ENCODE assay signal across 14 cellular contexts in the genomic region with DNA sequence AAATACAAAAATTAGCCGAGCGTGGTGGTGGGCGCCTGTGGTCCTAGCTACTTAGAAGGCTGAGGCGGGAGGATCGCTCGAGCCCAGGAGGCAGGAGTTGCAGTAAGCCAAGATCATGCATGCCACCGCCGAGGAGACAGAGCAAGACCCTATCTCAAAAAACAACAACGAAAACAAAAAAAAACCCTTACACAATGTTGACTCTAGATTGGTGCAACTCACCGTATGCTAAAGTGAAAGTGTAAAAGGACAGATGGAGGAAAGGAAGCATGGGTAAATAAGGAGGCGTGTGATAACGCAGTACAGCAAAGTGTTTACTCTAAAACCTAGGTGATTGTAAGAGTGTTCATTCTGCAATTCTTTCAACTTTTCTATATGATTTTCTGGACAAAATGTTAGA. TPM values are rescaled to one million over a fixed set of nuclear protein-coding genes. Genes with fewer than 3 reads are reported as not detected.
A peak's percentile ranks its signal among the peaks of the same experiment; 100 is the strongest.
DNase-seq lines count a peak whose midpoint lies in the region; ATAC-seq and TF ChIP-seq lines count a peak whose summit lies in the region.
"Had no signal": no experiment of that assay in that cellular context is flagged by ENCODE, and none has a peak within 500 bp of the region (broad histone marks: within the 10 kb centered on the region; RNA-seq: fewer than 3 reads in every experiment).

No MANE protein-coding gene starts in this region.

- TF ChIP-seq POLR2A in esophagus squamous epithelium (IDR thresholded peaks at IDR 0.05), result no peak

- ATAC-seq in GM19324 (IDR thresholded peaks at IDR 0.05; ENCODE audit: low FRiP score, unreplicated experiment), result peak; percentile 72
- ATAC-seq in HG03175 (IDR thresholded peaks at IDR 0.05; ENCODE audit: unreplicated experiment), result peak; percentile 67
- ATAC-seq in HG03097 (IDR thresholded peaks at IDR 0.05; ENCODE audit: low FRiP score, unreplicated experiment), result no peak

- no peak overlapping the region for H3K27ac ChIP-seq in esophagus squamous epithelium
- H3K27ac ChIP-seq: cardiac muscle cell, HL-60, left ventricle myocardium inferior, right atrium auricular region had no signal

- 65 to 71% methylated on average over 12 of the region's 12 CpGs for WGBS in esophagus squamous epithelium, 2 donors

- H3K36me3 Mint-ChIP-seq in dendritic cell treated with granulocyte-macrophage colony-stimulating factor and Interleukin-4, amounts not matched to agents 40 ng/mL and 50 ng/mL, for 4 days (ENCODE audit: low read depth), result peaks cover 11% of the 10 kb centered on the region

- peak overlapping the region; percentile 30 for H3K4me3 Mint-ChIP-seq in dendritic cell treated with granulocyte-macrophage colony-stimulating factor and Interleukin-4, amounts not matched to agents 40 ng/mL and 50 ng/mL, for 4 days

- H3K36me3 ChIP-seq in esophagus squamous epithelium, result no peaks in the 10 kb centered on the region
- H3K36me3 ChIP-seq: cardiac muscle cell, left ventricle myocardium inferior, right atrium auricular region had no signal

- H3K27ac Mint-ChIP-seq in dendritic cell treated with granulocyte-macrophage colony-stimulating factor and Interleukin-4, amounts not matched to agents 40 ng/mL and 50 ng/mL, for 4 days, result no peak overlapping the region

- no peak overlapping the region for H3K4me3 ChIP-seq in esophagus squamous epithelium
- H3K4me3 ChIP-seq: cardiac muscle cell, left ventricle myocardium inferior, right atrium auricular region had no signal

- peaks cover 0 to 9% (median 0%) of the 10 kb centered on the region in 4 donors for H3K27me3 ChIP-seq in esophagus squamous epithelium
- H3K27me3 ChIP-seq: right atrium auricular region had no signal

- H3K9me3 Mint-ChIP-seq in dendritic cell treated with granulocyte-macrophage colony-stimulating factor and Interleukin-4, amounts not matched to agents 40 ng/mL and 50 ng/mL, for 4 days, result no peaks in the 10 kb centered on the region

- TF ChIP-seq CTCF in GM10266 (IDR thresholded peaks at IDR 0.05; ENCODE audit: control insufficient read depth, insufficient read depth, low read depth, missing control alignments), result no peak
- TF ChIP-seq CTCF in GM20000 (IDR thresholded peaks at IDR 0.05; ENCODE audit: extremely low read depth, missing control alignments), result no peak
- TF ChIP-seq CTCF in esophagus squamous epithelium (IDR thresholded peaks at IDR 0.05), result no peak

- H3K27me3 Mint-ChIP-seq in dendritic cell treated with granulocyte-macrophage colony-stimulating factor and Interleukin-4, amounts not matched to agents 40 ng/mL and 50 ng/mL, for 4 days, result peaks cover 5% of the 10 kb centered on the region

- peak; percentile 61 for DNase-seq in GM10266 (ENCODE audit: extremely low spot score)
- no peak for DNase-seq in NOMO-1 treated with DMSO at 0.1 percent for 48 hours (lab: John Stamatoyannopoulos, UW; ENCODE audit: unreplicated experiment)
- no peak for DNase-seq in GM20000 (ENCODE audit: low spot score)
- no peak for DNase-seq in esophagus squamous epithelium (lab: John Stamatoyannopoulos, UW)
- DNase-seq: DMS 273 treated with DMSO at 0.1 percent for 48 hours, left ventricle myocardium inferior, NCI-H2081 treated with DMSO at 0.1 percent for 48 hours had no signal

- H3K4me1 ChIP-seq in esophagus squamous epithelium, result peaks cover 0 to 16% (median 6%) of the 10 kb centered on the region in 3 donors

- intact Hi-C loops in dendritic cell treated with granulocyte-macrophage colony-stimulating factor and Interleukin-4, amounts not matched to agents 40 ng/mL and 50 ng/mL, for 4 days (cut with micrococcal nuclease), result no loop called here
- intact Hi-C loops in esophagus squamous epithelium (cut with DNase I), result no loop called here

- H3K9me3 ChIP-seq in esophagus squamous epithelium, result no peaks in the 10 kb centered on the region
- H3K9me3 ChIP-seq: left ventricle myocardium inferior, right atrium auricular region had no signal

- peaks cover 15% of the 10 kb centered on the region for H3K4me1 Mint-ChIP-seq in dendritic cell treated with granulocyte-macrophage colony-stimulating factor and Interleukin-4, amounts not matched to agents 40 ng/mL and 50 ng/mL, for 4 days (ENCODE audit: low read depth)

RNA-seq across cellular contexts. Expression of a gene that starts 15.9 kb away (rescaled TPM):
- total RNA-seq in esophagus squamous epithelium, result 10 to 100 TPM; 27.1 to 63.8 (median 45.8) TPM
